Comparison of ENCODE assay signal across 15 cellular contexts in genomic region chr1:61680500-61680899, GRCh38. TPM values are rescaled to one million over a fixed set of nuclear protein-coding genes. Genes with fewer than 3 reads are reported as not detected.
A peak's percentile ranks its signal among the peaks of the same experiment; 100 is the strongest.
DNase-seq lines count a peak whose midpoint lies in the region; ATAC-seq, FAIRE-seq and TF ChIP-seq lines count a peak whose summit lies in the region.
"Had no signal": no experiment of that assay in that cellular context is flagged by ENCODE, and none has a peak within 500 bp of the region (broad histone marks: within the 10 kb centered on the region; RNA-seq: fewer than 3 reads in every experiment).

No MANE protein-coding gene starts in this region.

- peaks cover 52% of the 10 kb centered on the region for H3K36me3 Mint-ChIP-seq in CD8-positive, alpha-beta T cell

- DNase-seq in CD8-positive, alpha-beta T cell: no peak
- DNase-seq in LHCN-M2 (ENCODE audit: low read depth) (peak; percentile 1), mammary epithelial cell (peak; percentile 57), keratinocyte (ENCODE audit: low read depth, low spot score) (peak; percentile 50), DMS79 (lab: John Stamatoyannopoulos, UW) (no peak)
- DNase-seq in effector memory CD4-positive, alpha-beta T cell: no peak
- no peak for DNase-seq in stimulated activated CD4-positive, alpha-beta T cell treated with anti-CD3 and anti-CD28 coated beads, Interleukin-15, amount 100 ng/mL, for 24 hours
- DNase-seq: CD4-positive, CD25-positive, alpha-beta regulatory T cell; DND-41; NCI-H1417 treated with DMSO at 0.1 percent for 48 hours; NCI-H1930; NCI-H774; RPMI8226 had no signal

- CTCF ChIA-PET in CD8-positive, alpha-beta T cell (lab: Charles Lee): no interaction called here
- CTCF ChIA-PET in mammary epithelial cell (lab: Charles Lee; ENCODE audit: low non-redundant PET): no interaction called here

- no peak for ATAC-seq in CD8-positive, alpha-beta T cell

- no peak overlapping the region for H3K27ac ChIP-seq in CD8-positive, alpha-beta T cell (ENCODE audit: low read depth, low read length)
- H3K27ac ChIP-seq in mammary epithelial cell (ENCODE audit: insufficient read depth, low read depth, low read length) (no peak overlapping the region), keratinocyte (ENCODE audit: control insufficient read depth, insufficient read depth, low read length) (no peak overlapping the region)
- no peak overlapping the region for H3K27ac ChIP-seq in effector memory CD4-positive, alpha-beta T cell (ENCODE audit: insufficient read depth, low read length, poor library complexity, severe bottlenecking)

- no peak overlapping the region for H3K9ac ChIP-seq in mammary epithelial cell (ENCODE audit: insufficient read depth, low read length)
- H3K9ac ChIP-seq in keratinocyte (ENCODE audit: control insufficient read depth, extremely low read depth, insufficient read depth, low read length): no peak overlapping the region

- no peaks in the 10 kb centered on the region for H3K4me1 Mint-ChIP-seq in CD8-positive, alpha-beta T cell (ENCODE audit: low read depth)
- H3K4me1 Mint-ChIP-seq: B cell had no signal

- TF ChIP-seq CTCF in CD8-positive, alpha-beta T cell (IDR thresholded peaks at IDR 0.05): no peak
- TF ChIP-seq CTCF in mammary epithelial cell (conservative IDR thresholded peaks at IDR 0.05 in 1 of 2, IDR thresholded peaks at IDR 0.05 in 1 of 2; ENCODE audit: extremely low read depth in 1 of 2, insufficient read depth in 1 of 2, low read depth in 1 of 2, low read length in 2 of 2) (no peak), keratinocyte (optimal IDR thresholded peaks at IDR 0.05 in 1 of 3, IDR thresholded peaks at IDR 0.05 in 1 of 3, conservative IDR thresholded peaks at IDR 0.05 in 1 of 3; ENCODE audit: extremely low read depth in 1 of 3, insufficient read depth in 2 of 3, low read length in 3 of 3) (no peak)

- no peak overlapping the region for H3K4me3 ChIP-seq in CD8-positive, alpha-beta T cell (ENCODE audit: low read depth, low read length)
- H3K4me3 ChIP-seq in mammary epithelial cell (replicated peaks in 1 of 3; ENCODE audit: insufficient read depth in 1 of 3, low read depth in 2 of 3, low read length in 3 of 3): no peak overlapping the region
- no peak overlapping the region for H3K4me3 ChIP-seq in keratinocyte (ENCODE audit: control insufficient read depth in 2 of 3, extremely low read depth in 1 of 3, insufficient read depth in 2 of 3, low read depth in 1 of 3, low read length in 3 of 3)
- no peak overlapping the region for H3K4me3 ChIP-seq in effector memory CD4-positive, alpha-beta T cell (ENCODE audit: insufficient read depth, low read depth, low read length, poor library complexity, severe bottlenecking)

- H3K4me1 ChIP-seq in CD8-positive, alpha-beta T cell (ENCODE audit: insufficient read depth, low read length): no peaks in the 10 kb centered on the region
- H3K4me1 ChIP-seq in mammary epithelial cell (ENCODE audit: insufficient read depth, low read length) (no peaks in the 10 kb centered on the region), keratinocyte (ENCODE audit: control insufficient read depth, extremely low read depth, insufficient read depth, low read length) (peaks cover 4% of the 10 kb centered on the region)
- H3K4me1 ChIP-seq in effector memory CD4-positive, alpha-beta T cell (ENCODE audit: control insufficient read depth, insufficient read depth, low read length, poor library complexity, severe bottlenecking): no peaks in the 10 kb centered on the region

- no peaks in the 10 kb centered on the region for H3K9me3 ChIP-seq in CD8-positive, alpha-beta T cell (ENCODE audit: low read length)
- H3K9me3 ChIP-seq in mammary epithelial cell (replicated peaks; ENCODE audit: insufficient read depth, low read length): no peaks in the 10 kb centered on the region
- H3K9me3 ChIP-seq in keratinocyte (ENCODE audit: control insufficient read depth, low read depth, low read length): no peaks in the 10 kb centered on the region
- H3K9me3 ChIP-seq in effector memory CD4-positive, alpha-beta T cell (ENCODE audit: control insufficient read depth, low read length): no peaks in the 10 kb centered on the region

- intact Hi-C loops in CD8-positive, alpha-beta T cell (cut with DNase I, micrococcal nuclease): no loop called here
- intact Hi-C loops in mammary epithelial cell (cut with micrococcal nuclease): no loop called here

- H3K79me2 ChIP-seq in mammary epithelial cell (ENCODE audit: insufficient read depth, low read length) (no peaks in the 10 kb centered on the region), keratinocyte (ENCODE audit: control insufficient read depth, insufficient read depth, low read length) (no peaks in the 10 kb centered on the region)

- H3K27me3 Mint-ChIP-seq in CD8-positive, alpha-beta T cell (ENCODE audit: low read depth): no peaks in the 10 kb centered on the region
- H3K27me3 Mint-ChIP-seq: B cell; CD4-positive, CD25-positive, alpha-beta regulatory T cell had no signal

- peak overlapping the region; percentile 23 for H3K27ac Mint-ChIP-seq in CD8-positive, alpha-beta T cell
- H3K27ac Mint-ChIP-seq: B cell had no signal

- no peak overlapping the region for H2AFZ ChIP-seq in mammary epithelial cell (ENCODE audit: low read depth, low read length)
- no peak overlapping the region for H2AFZ ChIP-seq in keratinocyte (ENCODE audit: control insufficient read depth, low read length)

- BruUV-seq in mammary epithelial cell (replicated peaks; lab: Mats Ljungman, UMichigan): no TSS peak

- 70% methylated on average over 2 of the region's 2 CpGs for WGBS in mammary epithelial cell (ENCODE audit: low coverage, missing lambda C conversion rate)

- in situ Hi-C loops in mammary epithelial cell (cut with MboI; ENCODE audit: low sequenced_read_pairs in 2 of 2): no loop called here

- POLR2A ChIA-PET in CD8-positive, alpha-beta T cell (lab: Charles Lee): no interaction called here

- H4K20me1 ChIP-seq in mammary epithelial cell (ENCODE audit: insufficient read depth, low read length) (no peaks in the 10 kb centered on the region), keratinocyte (ENCODE audit: control insufficient read depth, extremely low read depth, insufficient read depth, low read length) (no peaks in the 10 kb centered on the region)

- H3K36me3 ChIP-seq in CD8-positive, alpha-beta T cell (ENCODE audit: insufficient read depth, low read length): peaks cover 8% of the 10 kb centered on the region
- peaks cover 8% of the 10 kb centered on the region for H3K36me3 ChIP-seq in mammary epithelial cell (ENCODE audit: insufficient read depth, low read length)
- H3K36me3 ChIP-seq in keratinocyte (ENCODE audit: control insufficient read depth in 2 of 2, extremely low read depth in 1 of 2, insufficient read depth in 2 of 2, low read length in 2 of 2): peaks cover 0 to 5% of the 10 kb centered on the region in 2 experiments
- H3K36me3 ChIP-seq in effector memory CD4-positive, alpha-beta T cell (ENCODE audit: control insufficient read depth, insufficient read depth, low read length): peaks cover 19% of the 10 kb centered on the region

- H3K27me3 ChIP-seq in CD8-positive, alpha-beta T cell (ENCODE audit: insufficient read depth, low read length): no peaks in the 10 kb centered on the region
- no peaks in the 10 kb centered on the region for H3K27me3 ChIP-seq in mammary epithelial cell (ENCODE audit: insufficient read depth, low read length)
- H3K27me3 ChIP-seq in keratinocyte (ENCODE audit: control insufficient read depth, extremely low read depth, insufficient read depth, low read length): no peaks in the 10 kb centered on the region
- no peaks in the 10 kb centered on the region for H3K27me3 ChIP-seq in effector memory CD4-positive, alpha-beta T cell (replicated peaks; ENCODE audit: control insufficient read depth, insufficient read depth, low read length, poor library complexity, severe bottlenecking)

- no peak overlapping the region for H3K4me2 ChIP-seq in mammary epithelial cell (ENCODE audit: insufficient read depth, low read depth, low read length)
- H3K4me2 ChIP-seq in keratinocyte (ENCODE audit: control insufficient read depth, extremely low read depth, insufficient read depth, low read depth, low read length): no peak overlapping the region

- H3K9me3 Mint-ChIP-seq in CD8-positive, alpha-beta T cell: no peaks in the 10 kb centered on the region
- H3K9me3 Mint-ChIP-seq: CD4-positive, CD25-positive, alpha-beta regulatory T cell had no signal

- no peaks in the 10 kb centered on the region for H3K9me1 ChIP-seq in keratinocyte (ENCODE audit: control insufficient read depth, extremely low read depth, insufficient read depth, low read length)

- dilution Hi-C loops in mammary epithelial cell (cut with HindIII; ENCODE audit: low sequenced_read_pairs): no loop called here
- dilution Hi-C loops in keratinocyte (cut with MboI; ENCODE audit: extremely low pct_ligation_motif_present, low sequenced_read_pairs): no loop called here

- FAIRE-seq in keratinocyte (lab: Jason Lieb, UNC): peak; percentile 84
- FAIRE-seq: H1 had no signal

- H3K4me3 Mint-ChIP-seq in CD8-positive, alpha-beta T cell: no peak overlapping the region
- H3K4me3 Mint-ChIP-seq: B cell; CD4-positive, CD25-positive, alpha-beta regulatory T cell had no signal

RNA-seq across cellular contexts. Expression of gene TM2D1, which starts 44.4 kb away (rescaled TPM):
- total RNA-seq in CD8-positive, alpha-beta T cell: 10 to 100 TPM; 12.7 to 14.8 TPM
- total RNA-seq in LHCN-M2 (2014; rRNA removed) (60.2 and 61.9 TPM in 2 replicates), mammary epithelial cell (10 to 100 TPM; 38.3 to 42.0 TPM)
- polyA plus RNA-seq in LHCN-M2 (2012): 32.8 TPM
- polyA plus RNA-seq in mammary epithelial cell (34.7 TPM), keratinocyte (51.1 to 70.2 TPM (median 51.5 TPM) in 3 replicates)
- polyA minus RNA-seq in mammary epithelial cell (7.1 TPM), keratinocyte (6.4 to 24.6 TPM (median 19.3 TPM) in 3 replicates)
- 20.4 TPM for polyA plus RNA-seq in keratinocyte (2011; ENCODE audit: low read depth)
- polyA plus RNA-seq in keratinocyte (2011; cell fraction: cytosol; rRNA removed): 40.6 and 62.4 TPM in 2 replicates
- polyA plus RNA-seq in keratinocyte (2011; cell fraction: nucleus; rRNA removed): 66.3 and 80.3 TPM in 2 replicates
- 40.8 and 43.9 TPM in 2 replicates for polyA plus RNA-seq in keratinocyte (2012; ENCODE audit: low replicate concordance)
- polyA minus RNA-seq in keratinocyte (2011; cell fraction: cytosol; rRNA and poly(A)+ RNA removed): 33.0 TPM
- polyA minus RNA-seq in keratinocyte (2011; cell fraction: nucleus; rRNA and poly(A)+ RNA removed): 31.9 and 47.5 TPM in 2 replicates

Comparison
In these comparisons a context has a peak if more than half of its experiments do, and no peak if none do; other contexts are left out.
1. DNase-seq: peak in LHCN-M2 (single experiment), mammary epithelial cell (single experiment) and keratinocyte (single experiment); none in CD8-positive, alpha-beta T cell (0 of 7), effector memory CD4-positive, alpha-beta T cell (0 of 3), stimulated activated CD4-positive, alpha-beta T cell treated with anti-CD3 and anti-CD28 coated beads, Interleukin-15, amount 100 ng/mL, for 24 hours (single experiment) and DMS79 (single experiment).